8 cellular contexts compared by ENCODE assay signal in the genomic region with DNA sequence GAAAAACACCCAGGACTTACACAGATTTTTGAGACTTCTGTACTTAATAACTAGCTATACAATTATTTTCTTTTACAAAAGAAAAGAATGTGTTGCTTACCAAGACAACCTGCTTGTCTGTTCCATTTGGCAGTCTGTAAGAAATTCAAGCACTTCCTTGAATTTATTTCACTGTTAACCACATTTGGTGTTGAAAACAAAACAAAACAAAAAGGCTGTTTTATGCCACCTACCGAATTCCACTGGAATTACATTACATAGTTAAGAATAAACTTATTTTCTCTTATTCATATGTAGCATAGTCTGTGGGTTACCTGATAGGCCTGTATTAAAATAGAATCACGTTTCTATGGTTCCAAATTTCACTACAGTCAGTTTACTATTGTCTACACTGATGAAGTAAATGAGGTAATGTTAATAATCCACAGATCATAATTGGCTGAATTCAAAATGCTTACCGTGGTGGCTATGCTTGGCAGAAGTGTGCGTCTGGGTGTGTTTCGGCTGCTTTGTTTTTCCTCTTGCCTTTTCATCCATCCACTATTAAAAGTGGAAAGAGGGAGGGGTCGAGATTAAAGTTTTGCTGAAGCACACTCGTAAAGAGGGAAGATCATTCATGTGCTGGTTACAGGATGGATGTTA. TPM values are rescaled to one million over a fixed set of nuclear protein-coding genes. Genes with fewer than 3 reads are reported as not detected.
A peak's percentile ranks its signal among the peaks of the same experiment; 100 is the strongest.
DNase-seq lines count a peak whose midpoint lies in the region; ATAC-seq, FAIRE-seq and TF ChIP-seq lines count a peak whose summit lies in the region.

A gene with protein sequence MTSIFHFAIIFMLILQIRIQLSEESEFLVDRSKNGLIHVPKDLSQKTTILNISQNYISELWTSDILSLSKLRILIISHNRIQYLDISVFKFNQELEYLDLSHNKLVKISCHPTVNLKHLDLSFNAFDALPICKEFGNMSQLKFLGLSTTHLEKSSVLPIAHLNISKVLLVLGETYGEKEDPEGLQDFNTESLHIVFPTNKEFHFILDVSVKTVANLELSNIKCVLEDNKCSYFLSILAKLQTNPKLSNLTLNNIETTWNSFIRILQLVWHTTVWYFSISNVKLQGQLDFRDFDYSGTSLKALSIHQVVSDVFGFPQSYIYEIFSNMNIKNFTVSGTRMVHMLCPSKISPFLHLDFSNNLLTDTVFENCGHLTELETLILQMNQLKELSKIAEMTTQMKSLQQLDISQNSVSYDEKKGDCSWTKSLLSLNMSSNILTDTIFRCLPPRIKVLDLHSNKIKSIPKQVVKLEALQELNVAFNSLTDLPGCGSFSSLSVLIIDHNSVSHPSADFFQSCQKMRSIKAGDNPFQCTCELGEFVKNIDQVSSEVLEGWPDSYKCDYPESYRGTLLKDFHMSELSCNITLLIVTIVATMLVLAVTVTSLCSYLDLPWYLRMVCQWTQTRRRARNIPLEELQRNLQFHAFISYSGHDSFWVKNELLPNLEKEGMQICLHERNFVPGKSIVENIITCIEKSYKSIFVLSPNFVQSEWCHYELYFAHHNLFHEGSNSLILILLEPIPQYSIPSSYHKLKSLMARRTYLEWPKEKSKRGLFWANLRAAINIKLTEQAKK (minus strand): TSS at position 138 of the 642 bp plus-strand sequence. CDS start 5,960 bp downstream, outside the sequence.

- H3K9me3 ChIP-seq in body of pancreas: no peaks in the 10 kb centered on the region
- no peaks in the 10 kb centered on the region for H3K9me3 ChIP-seq in keratinocyte (ENCODE audit: control insufficient read depth, low read depth, low read length)
- H3K9me3 ChIP-seq in MG63: no peaks in the 10 kb centered on the region

- dilution Hi-C loops in keratinocyte (cut with MboI; ENCODE audit: extremely low pct_ligation_motif_present, low sequenced_read_pairs): no loop called here

- peak within 1 kb of the TSS; percentile 42 to 78 (median 62) for H3K27ac ChIP-seq in body of pancreas
- H3K27ac ChIP-seq in keratinocyte (ENCODE audit: control insufficient read depth, insufficient read depth, low read length): no peak within 1 kb of the TSS

- H3K4me3 ChIP-seq in HFF-Myc (replicated peaks; ENCODE audit: low read depth, low read length) (no peak within 1 kb of the TSS), body of pancreas (peak within 1 kb of the TSS in 1 of 2 donors; percentile 13), keratinocyte (ENCODE audit: control insufficient read depth in 2 of 3, extremely low read depth in 1 of 3, insufficient read depth in 2 of 3, low read depth in 1 of 3, low read length in 3 of 3) (no peak within 1 kb of the TSS), MG63 (no peak within 1 kb of the TSS)

- intact Hi-C loops in body of pancreas (cut with DNase I): no loop called here

- H3K4me2 ChIP-seq in keratinocyte (ENCODE audit: control insufficient read depth, extremely low read depth, insufficient read depth, low read depth, low read length): peak within 1 kb of the TSS; percentile 6

- H3K9ac ChIP-seq in keratinocyte (ENCODE audit: control insufficient read depth, extremely low read depth, insufficient read depth, low read length): no peak within 1 kb of the TSS

- no peaks in the 10 kb centered on the region for H3K79me2 ChIP-seq in keratinocyte (ENCODE audit: control insufficient read depth, insufficient read depth, low read length)

- peak; percentile 46 for DNase-seq in HFF-Myc (ENCODE audit: extremely low read depth, low read depth)
- peak; percentile 8 to 79 for DNase-seq in NOMO-1 (lab: John Stamatoyannopoulos, UW; ENCODE audit: unreplicated experiment in 2 of 2)
- DNase-seq in body of pancreas: no peak
- no peak for DNase-seq in keratinocyte (ENCODE audit: low read depth, low spot score)
- peak; percentile 46 for DNase-seq in smooth muscle cell of the brain vasculature (ENCODE audit: low read depth, low spot score)
- DNase-seq in MG63: no peak
- no peak for DNase-seq in stimulated activated naive CD4-positive, alpha-beta T cell treated with Interleukin-2 at 50 U/mL for 16 hours (lab: John Stamatoyannopoulos, UW)

- 30 to 36% methylated on average over 7 of the region's 7 CpGs for WGBS in body of pancreas, 2 donors

- H3K4me1 ChIP-seq in body of pancreas (peaks cover 18% of the 10 kb centered on the region), keratinocyte (ENCODE audit: control insufficient read depth, extremely low read depth, insufficient read depth, low read length) (no peaks in the 10 kb centered on the region)

- TF ChIP-seq CTCF in HFF-Myc (IDR thresholded peaks at IDR 0.05; ENCODE audit: low read depth, low read length, missing control alignments) (peak; percentile 32), body of pancreas (IDR thresholded peaks at IDR 0.05) (peak; percentile 40 to 77 (median 74)), keratinocyte (optimal IDR thresholded peaks at IDR 0.05 in 1 of 3, IDR thresholded peaks at IDR 0.05 in 1 of 3, conservative IDR thresholded peaks at IDR 0.05 in 1 of 3; ENCODE audit: extremely low read depth in 1 of 3, insufficient read depth in 2 of 3, low read length in 3 of 3) (peak in 2 of 3 experiments; percentile 33 to 44)

- H4K20me1 ChIP-seq in keratinocyte (ENCODE audit: control insufficient read depth, extremely low read depth, insufficient read depth, low read length): no peaks in the 10 kb centered on the region

- H2AFZ ChIP-seq in keratinocyte (ENCODE audit: control insufficient read depth, low read length): peak within 1 kb of the TSS; percentile 64

- peak in 2 of 3 donors; percentile 49 to 56 for TF ChIP-seq POLR2A in body of pancreas (IDR thresholded peaks at IDR 0.05)

- H3K36me3 ChIP-seq in body of pancreas (replicated peaks in 1 of 2; ENCODE audit: insufficient read depth in 1 of 2, low read depth in 2 of 2): no peaks in the 10 kb centered on the region
- H3K36me3 ChIP-seq in keratinocyte (ENCODE audit: control insufficient read depth in 2 of 2, extremely low read depth in 1 of 2, insufficient read depth in 2 of 2, low read length in 2 of 2): no peaks in the 10 kb centered on the region
- no peaks in the 10 kb centered on the region for H3K36me3 ChIP-seq in MG63

- peak; percentile 95 for FAIRE-seq in G401.6 (lab: Jason Lieb, UNC)
- peak; percentile 13 for FAIRE-seq in keratinocyte (lab: Jason Lieb, UNC)

- ATAC-seq in body of pancreas: peak; percentile 84

- H3K9me1 ChIP-seq in keratinocyte (ENCODE audit: control insufficient read depth, extremely low read depth, insufficient read depth, low read length): no peaks in the 10 kb centered on the region

- H3K27me3 ChIP-seq in body of pancreas: no peaks in the 10 kb centered on the region
- no peaks in the 10 kb centered on the region for H3K27me3 ChIP-seq in keratinocyte (ENCODE audit: control insufficient read depth, extremely low read depth, insufficient read depth, low read length)
- H3K27me3 ChIP-seq in MG63: no peaks in the 10 kb centered on the region

RNA-seq across cellular contexts. Expression of the gene that starts here (rescaled TPM):
- total RNA-seq in body of pancreas: 10 to 100 TPM; 12.2 to 20.8 TPM
- polyA plus RNA-seq in keratinocyte: 0.42 to 1.6 TPM (median 0.73 TPM) in 3 replicates
- polyA plus RNA-seq in keratinocyte (2011; ENCODE audit: low read depth): 2.5 TPM
- 0.43 and 1.2 TPM in 2 replicates for polyA plus RNA-seq in keratinocyte (2011; cell fraction: cytosol; rRNA removed)
- 3.3 and 3.7 TPM in 2 replicates for polyA plus RNA-seq in keratinocyte (2011; cell fraction: nucleus; rRNA removed)
- polyA plus RNA-seq in keratinocyte (2012; ENCODE audit: low replicate concordance): 0.25 and 3.2 TPM in 2 replicates
- polyA minus RNA-seq in keratinocyte: 1.2 to 2.1 TPM (median 1.6 TPM) in 3 replicates
- polyA minus RNA-seq in keratinocyte (2011; cell fraction: cytosol; rRNA and poly(A)+ RNA removed): not detected
- polyA minus RNA-seq in keratinocyte (2011; cell fraction: nucleus; rRNA and poly(A)+ RNA removed): 5.8 and 11.0 TPM in 2 replicates
- 0.07 TPM in 1 of 2 replicates, not detected in the other for total RNA-seq in MG63 (2014; rRNA removed; shearing (Covaris generic); ENCODE audit: low replicate concordance)

Comparison
In these comparisons a context has a peak if more than half of its experiments do, and no peak if none do; other contexts are left out.
1. RNA of the gene that starts here (total RNA-seq): 12.2 to 20.8 TPM in body of pancreas; 0.07 TPM in MG63; every median in the first group is over 10 times any median in the second.
2. DNase-seq: peak in HFF-Myc (single experiment), NOMO-1 (2 of 2) and smooth muscle cell of the brain vasculature (single experiment); none in body of pancreas (0 of 4), keratinocyte (single experiment), MG63 (single experiment) and stimulated activated naive CD4-positive, alpha-beta T cell treated with Interleukin-2 at 50 U/mL for 16 hours (single experiment).
3. Peak in every context shown above with its lines, with median percentiles within 50 percentile points of each other: CTCF ChIP-seq.